8 cellular contexts compared by ENCODE assay signal in the genomic region with DNA sequence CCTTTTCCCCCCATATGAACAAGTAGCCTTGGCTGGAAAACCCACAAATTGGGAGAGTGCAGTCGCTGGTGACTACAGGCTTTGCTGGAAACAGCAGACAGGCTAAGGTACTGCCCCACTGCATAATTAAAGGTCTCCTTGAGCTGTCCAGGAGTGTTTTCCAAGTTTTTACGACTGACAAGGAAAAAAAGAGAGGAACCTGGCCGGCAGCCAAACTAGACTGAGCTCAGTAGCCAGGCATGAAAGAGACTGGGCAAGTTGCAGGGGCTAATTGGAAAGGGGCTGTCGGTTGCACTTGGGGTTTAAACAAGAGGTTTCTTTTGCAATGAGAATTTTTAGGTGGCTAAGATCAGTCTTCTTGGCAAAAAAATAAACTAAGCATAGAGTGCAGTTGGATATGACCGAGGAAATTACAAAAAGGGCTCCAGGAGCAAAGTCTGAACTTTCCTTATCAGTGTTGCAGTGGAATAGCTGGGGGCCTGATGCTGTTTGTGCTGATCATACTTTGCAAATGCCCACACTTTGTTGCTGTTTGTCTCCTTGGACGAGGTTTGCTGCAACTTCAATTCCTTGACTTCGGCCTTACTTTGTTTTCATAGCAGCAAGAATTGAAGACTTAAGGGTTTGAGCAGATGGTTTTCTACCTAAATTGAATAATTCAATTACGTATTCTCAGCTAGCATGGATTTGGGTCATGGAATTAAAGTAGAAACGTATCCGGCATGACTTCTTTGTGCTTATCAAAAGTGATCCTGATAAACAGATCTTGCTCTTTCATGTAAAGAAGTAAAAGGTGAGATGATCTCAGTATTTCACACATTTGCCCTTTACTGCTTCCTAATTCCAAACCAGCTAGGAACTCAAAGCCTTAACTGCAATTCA. TPM values are rescaled to one million over a fixed set of nuclear protein-coding genes. Genes with fewer than 3 reads are reported as not detected.
DNase-seq lines count a peak whose midpoint lies in the region; ATAC-seq and TF ChIP-seq lines count a peak whose summit lies in the region.

No MANE protein-coding gene starts in this region.

- no peaks in the 10 kb centered on the region for H3K36me3 ChIP-seq in colonic mucosa
- H3K36me3 ChIP-seq in left lung: no peaks in the 10 kb centered on the region
- no peaks in the 10 kb centered on the region for H3K36me3 ChIP-seq in tibial artery

- TF ChIP-seq CTCF in colonic mucosa (IDR thresholded peaks at IDR 0.05): no peak
- TF ChIP-seq CTCF in left lung (IDR thresholded peaks at IDR 0.05): no peak
- no peak for TF ChIP-seq CTCF in tibial artery (IDR thresholded peaks at IDR 0.05)
- no peak for TF ChIP-seq CTCF in GM13976 (IDR thresholded peaks at IDR 0.05; ENCODE audit: borderline replicate concordance, control extremely low read depth, extremely low read depth, insufficient read depth, missing control alignments)

- peak overlapping the region; percentile 49 to 78 for H3K9ac ChIP-seq in colonic mucosa (ENCODE audit: low read depth in 2 of 2, low read length in 2 of 2)

- H3K4me1 ChIP-seq in colonic mucosa: no peaks in the 10 kb centered on the region
- H3K4me1 ChIP-seq in left lung: peaks cover 0 to 10% of the 10 kb centered on the region in 2 donors
- H3K4me1 ChIP-seq in tibial artery: peaks cover 0 to 45% (median 13%) of the 10 kb centered on the region in 4 donors

- in situ Hi-C loops in Caki2 (cut with HindIII; ENCODE audit: low pct_unique_long_range_greater_than_20kb, low sequenced_read_pairs): no loop called here
- in situ Hi-C loops in GM13976 (cut with MboI; ENCODE audit: low sequenced_read_pairs, unreplicated experiment): no loop called here

- no peaks in the 10 kb centered on the region for H3K9me3 ChIP-seq in colonic mucosa
- H3K9me3 ChIP-seq in left lung: no peaks in the 10 kb centered on the region
- no peaks in the 10 kb centered on the region for H3K9me3 ChIP-seq in tibial artery

- DNase-seq in Caki2 (ENCODE audit: low read depth) (peak; percentile 92), NCI-H345 treated with DMSO at 0.1 percent for 48 hours (lab: John Stamatoyannopoulos, UW; ENCODE audit: unreplicated experiment) (peak; percentile 71), colonic mucosa (peak; percentile 83), left lung (peak in 1 of 2 donors; percentile 75), tibial artery (peak; percentile 53 to 82), GM13976 (ENCODE audit: low spot score) (no peak)

- H3K4me3 ChIP-seq in colonic mucosa (peak overlapping the region; percentile 47), left lung (peak overlapping the region; percentile 56 to 57), tibial artery (peak overlapping the region; percentile 74 to 83)

- ATAC-seq in left lung (peak; percentile 52), HG03565 (IDR thresholded peaks at IDR 0.05; ENCODE audit: unreplicated experiment) (no peak), GM19328 (IDR thresholded peaks at IDR 0.05; ENCODE audit: unreplicated experiment) (no peak)

- intact Hi-C loops in colonic mucosa (cut with DNase I): no loop called here
- intact Hi-C loops in left lung (cut with DNase I): no loop called here
- intact Hi-C loops in tibial artery (cut with DNase I; ENCODE audit: low total_unique reads): loop anchor here (5.0 to 10.0 kb wide), 2 partner anchors 211 to 683 kb away; no protein-coding TSS in a partner anchor

- no peaks in the 10 kb centered on the region for H3K27me3 ChIP-seq in colonic mucosa
- H3K27me3 ChIP-seq in left lung: peaks cover 0 to 34% of the 10 kb centered on the region in 2 donors
- no peaks in the 10 kb centered on the region for H3K27me3 ChIP-seq in tibial artery

- peak overlapping the region; percentile 73 for H3K27ac ChIP-seq in colonic mucosa
- H3K27ac ChIP-seq in left lung: peak overlapping the region; percentile 76 to 97
- peak overlapping the region; percentile 95 to 97 for H3K27ac ChIP-seq in tibial artery

RNA-seq across cellular contexts. Expression of gene GULP1, which starts 2.2 kb away (rescaled TPM):
- 144 and 172 TPM in 2 replicates for total RNA-seq in Caki2 (2014; rRNA removed; shearing (Covaris generic); ENCODE audit: low replicate concordance)
- total RNA-seq in colonic mucosa (10 to 100 TPM; 10.4 to 11.8 TPM), left lung (10 to 100 TPM; 27.5 to 38.1 TPM)
